Comparison of ENCODE assay signal across 5 cellular contexts in genomic region chr20:25511183-25511582, GRCh38.
"Had no signal": no experiment of that assay in that cellular context is flagged by ENCODE, and none has a peak within 500 bp of the region (broad histone marks: within the 10 kb centered on the region; RNA-seq: fewer than 3 reads in every experiment).

No MANE protein-coding gene starts in this region.

- H3K4me3 ChIP-seq: GM23338 had no signal

- H3K4me2 ChIP-seq: GM23338 had no signal

- ATAC-seq: GM23338, HepG2 had no signal

- H2AFZ ChIP-seq: GM23338 had no signal

- H3K27ac ChIP-seq: HL-60 had no signal

- DNase-seq: H9, HCEC 1CT had no signal
